In the genomic region with DNA sequence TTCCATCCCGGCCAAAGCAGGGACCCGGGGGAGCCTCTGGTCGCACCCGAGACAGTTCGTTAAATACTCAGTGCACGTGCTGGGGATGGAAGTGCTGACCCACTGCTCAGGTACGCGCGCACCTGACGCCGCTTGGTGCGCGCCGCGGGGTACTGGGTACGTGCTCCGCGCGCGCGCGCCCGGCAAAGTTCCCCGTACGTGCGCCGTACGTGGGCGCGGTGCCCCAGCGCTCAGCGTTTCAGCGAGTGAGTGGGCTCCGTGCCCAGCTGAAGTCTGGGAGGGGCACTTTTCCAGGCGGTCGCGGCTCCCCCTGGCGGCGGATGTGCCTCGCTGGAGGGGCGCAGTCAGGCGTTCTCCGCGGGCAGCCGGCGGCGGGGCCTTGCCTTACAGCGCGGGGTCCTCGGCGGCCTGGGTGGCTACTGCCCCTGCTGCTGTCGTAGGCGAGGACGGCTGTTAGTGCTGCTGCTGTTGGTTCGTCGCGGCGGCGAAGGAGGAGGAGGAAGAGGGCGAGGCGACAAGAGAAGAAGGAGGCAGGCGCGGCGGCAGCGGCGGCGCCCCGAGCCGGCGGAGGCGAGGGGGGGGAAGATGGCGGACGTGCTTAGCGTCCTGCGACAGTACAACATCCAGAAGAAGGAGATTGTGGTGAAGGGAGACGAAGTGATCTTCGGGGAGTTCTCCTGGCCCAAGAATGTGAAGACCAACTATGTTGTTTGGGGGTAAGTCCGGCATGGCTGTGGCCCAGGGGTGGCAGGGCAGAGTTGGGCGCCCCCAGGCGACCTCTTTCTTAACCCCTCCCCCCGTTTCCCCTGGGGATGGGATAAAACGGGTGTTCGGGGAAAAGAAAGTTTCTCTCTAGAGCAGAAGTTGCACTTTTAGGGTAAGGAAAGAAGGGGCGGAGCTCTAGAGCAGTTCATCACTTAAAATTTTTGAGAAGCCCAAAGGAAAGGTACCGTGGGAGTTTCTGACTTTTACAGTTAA, we compare ENCODE assay signal across 1 cellular context.
A peak's percentile ranks its signal among the peaks of the same experiment; 100 is the strongest.
TF ChIP-seq lines count a peak whose summit lies in the region.

A gene (plus strand): TSS at position 416 of the 978 bp plus-strand sequence. CDS start 170 bp downstream, at position 586.

TF ChIP-seq in HepG2, 621 proteins besides CTCF, POLR2A, EP300 and RAD21 (continued from another document and continues in another):
- TF ChIP-seq, protein P1, sequence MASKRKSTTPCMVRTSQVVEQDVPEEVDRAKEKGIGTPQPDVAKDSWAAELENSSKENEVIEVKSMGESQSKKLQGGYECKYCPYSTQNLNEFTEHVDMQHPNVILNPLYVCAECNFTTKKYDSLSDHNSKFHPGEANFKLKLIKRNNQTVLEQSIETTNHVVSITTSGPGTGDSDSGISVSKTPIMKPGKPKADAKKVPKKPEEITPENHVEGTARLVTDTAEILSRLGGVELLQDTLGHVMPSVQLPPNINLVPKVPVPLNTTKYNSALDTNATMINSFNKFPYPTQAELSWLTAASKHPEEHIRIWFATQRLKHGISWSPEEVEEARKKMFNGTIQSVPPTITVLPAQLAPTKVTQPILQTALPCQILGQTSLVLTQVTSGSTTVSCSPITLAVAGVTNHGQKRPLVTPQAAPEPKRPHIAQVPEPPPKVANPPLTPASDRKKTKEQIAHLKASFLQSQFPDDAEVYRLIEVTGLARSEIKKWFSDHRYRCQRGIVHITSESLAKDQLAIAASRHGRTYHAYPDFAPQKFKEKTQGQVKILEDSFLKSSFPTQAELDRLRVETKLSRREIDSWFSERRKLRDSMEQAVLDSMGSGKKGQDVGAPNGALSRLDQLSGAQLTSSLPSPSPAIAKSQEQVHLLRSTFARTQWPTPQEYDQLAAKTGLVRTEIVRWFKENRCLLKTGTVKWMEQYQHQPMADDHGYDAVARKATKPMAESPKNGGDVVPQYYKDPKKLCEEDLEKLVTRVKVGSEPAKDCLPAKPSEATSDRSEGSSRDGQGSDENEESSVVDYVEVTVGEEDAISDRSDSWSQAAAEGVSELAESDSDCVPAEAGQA (IDR thresholded peaks at IDR 0.05; ENCODE audit: low read depth), result peak; percentile 20; the same call in 1 of the 2 replicates
- TF ChIP-seq, protein P1 (CRISPR knock-in tag; IDR thresholded peaks at IDR 0.05; ENCODE audit: borderline replicate concordance), result peak; percentile 54; the same call in 1 of the 2 replicates
- TF ChIP-seq, protein P2, sequence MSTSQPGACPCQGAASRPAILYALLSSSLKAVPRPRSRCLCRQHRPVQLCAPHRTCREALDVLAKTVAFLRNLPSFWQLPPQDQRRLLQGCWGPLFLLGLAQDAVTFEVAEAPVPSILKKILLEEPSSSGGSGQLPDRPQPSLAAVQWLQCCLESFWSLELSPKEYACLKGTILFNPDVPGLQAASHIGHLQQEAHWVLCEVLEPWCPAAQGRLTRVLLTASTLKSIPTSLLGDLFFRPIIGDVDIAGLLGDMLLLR (CRISPR knock-in tag; IDR thresholded peaks at IDR 0.05), result peak; percentile 95
- TF ChIP-seq THYN1 (CRISPR knock-in tag; IDR thresholded peaks at IDR 0.05; ENCODE audit: borderline replicate concordance, low read depth) (peak; percentile 83; the same call in 1 of the 2 replicates), SP2 (CRISPR knock-in tag; IDR thresholded peaks at IDR 0.05) (peak; percentile 63; the same call in 1 of the 2 replicates), ZNF619 (CRISPR knock-in tag; IDR thresholded peaks at IDR 0.05) (no peak), RXRA (CRISPR knock-in tag; IDR thresholded peaks at IDR 0.05) (peak; percentile 84; the same call in 1 of the 2 replicates), ZNF75D (CRISPR knock-in tag; IDR thresholded peaks at IDR 0.05; ENCODE audit: borderline replicate concordance) (no peak), ZNF775 (CRISPR knock-in tag; IDR thresholded peaks at IDR 0.05; ENCODE audit: borderline replicate concordance) (no peak; the same call in 1 of the 2 replicates), ETV6 (CRISPR knock-in tag; conservative IDR thresholded peaks at IDR 0.05) (peak; percentile 76; the same call in 1 of the 2 replicates), ZNF496 (CRISPR knock-in tag; IDR thresholded peaks at IDR 0.05; ENCODE audit: insufficient replicate concordance) (no peak), ZNF841 (CRISPR knock-in tag; IDR thresholded peaks at IDR 0.05; ENCODE audit: borderline replicate concordance) (peak; percentile 81), HOXA7 (CRISPR knock-in tag; IDR thresholded peaks at IDR 0.05) (0 out of 2 replicates have a peak, but pooled peaks have one; percentile 41), HDAC6 (IDR thresholded peaks at IDR 0.05; ENCODE audit: low read depth, low read length) (no peak), KLF11 (CRISPR knock-in tag; IDR thresholded peaks at IDR 0.05) (peak; percentile 79; the same call in 1 of the 2 replicates), MED8 (CRISPR knock-in tag; IDR thresholded peaks at IDR 0.05; ENCODE audit: insufficient replicate concordance) (peak; percentile 90), BORCS8-MEF2B (CRISPR knock-in tag; IDR thresholded peaks at IDR 0.05) (peak; percentile 89), ZNF674 (CRISPR knock-in tag; IDR thresholded peaks at IDR 0.05; ENCODE audit: low read depth) (peak; percentile 83; the same call in 1 of the 2 replicates), NBN (conservative IDR thresholded peaks at IDR 0.05) (no peak), SRSF9 (IDR thresholded peaks at IDR 0.05; ENCODE audit: borderline replicate concordance, insufficient read depth, low read depth, low read length, poor library complexity, severe bottlenecking) (no peak), ZFP36L2 (CRISPR knock-in tag; IDR thresholded peaks at IDR 0.05) (0 out of 2 replicates have a peak, but pooled peaks have one; percentile 28), ZNF121 (CRISPR knock-in tag; IDR thresholded peaks at IDR 0.05) (peak; percentile 35; the same call in 1 of the 2 replicates), STAT5B (CRISPR knock-in tag; IDR thresholded peaks at IDR 0.05) (no peak), ZSCAN20 (CRISPR knock-in tag; IDR thresholded peaks at IDR 0.05; ENCODE audit: borderline replicate concordance) (no peak), NONO (IDR thresholded peaks at IDR 0.05) (no peak), NONO (CRISPR knock-in tag; conservative IDR thresholded peaks at IDR 0.05) (peak; percentile 99), MEIS2 (CRISPR knock-in tag; IDR thresholded peaks at IDR 0.05) (no peak), RFXAP (CRISPR knock-in tag; IDR thresholded peaks at IDR 0.05; ENCODE audit: borderline replicate concordance) (peak; percentile 91)
- TF ChIP-seq, protein P3, sequence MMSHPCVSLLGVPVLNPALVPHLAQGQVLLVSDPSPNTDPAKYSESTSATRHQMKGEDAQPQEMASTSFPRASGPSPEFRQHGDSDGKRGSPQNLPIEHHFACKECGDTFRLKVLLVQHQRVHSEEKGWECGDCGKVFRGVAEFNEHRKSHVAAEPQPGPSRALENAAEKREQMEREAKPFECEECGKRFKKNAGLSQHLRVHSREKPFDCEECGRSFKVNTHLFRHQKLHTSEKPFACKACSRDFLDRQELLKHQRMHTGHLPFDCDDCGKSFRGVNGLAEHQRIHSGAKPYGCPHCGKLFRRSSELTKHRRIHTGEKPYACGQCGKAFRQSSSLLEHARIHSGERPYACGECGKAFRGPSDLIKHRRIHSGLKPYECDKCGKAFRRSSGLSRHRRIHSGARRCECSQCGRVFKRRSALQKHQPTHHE (CRISPR knock-in tag; IDR thresholded peaks at IDR 0.05; ENCODE audit: borderline replicate concordance), result peak; percentile 93; the same call in 1 of the 2 replicates
- TF ChIP-seq, protein P4, sequence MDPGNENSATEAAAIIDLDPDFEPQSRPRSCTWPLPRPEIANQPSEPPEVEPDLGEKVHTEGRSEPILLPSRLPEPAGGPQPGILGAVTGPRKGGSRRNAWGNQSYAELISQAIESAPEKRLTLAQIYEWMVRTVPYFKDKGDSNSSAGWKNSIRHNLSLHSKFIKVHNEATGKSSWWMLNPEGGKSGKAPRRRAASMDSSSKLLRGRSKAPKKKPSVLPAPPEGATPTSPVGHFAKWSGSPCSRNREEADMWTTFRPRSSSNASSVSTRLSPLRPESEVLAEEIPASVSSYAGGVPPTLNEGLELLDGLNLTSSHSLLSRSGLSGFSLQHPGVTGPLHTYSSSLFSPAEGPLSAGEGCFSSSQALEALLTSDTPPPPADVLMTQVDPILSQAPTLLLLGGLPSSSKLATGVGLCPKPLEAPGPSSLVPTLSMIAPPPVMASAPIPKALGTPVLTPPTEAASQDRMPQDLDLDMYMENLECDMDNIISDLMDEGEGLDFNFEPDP (CRISPR knock-in tag; conservative IDR thresholded peaks at IDR 0.05), result 0 out of 2 replicates have a peak, but pooled peaks have one; percentile 73
- TF ChIP-seq, protein P5, sequence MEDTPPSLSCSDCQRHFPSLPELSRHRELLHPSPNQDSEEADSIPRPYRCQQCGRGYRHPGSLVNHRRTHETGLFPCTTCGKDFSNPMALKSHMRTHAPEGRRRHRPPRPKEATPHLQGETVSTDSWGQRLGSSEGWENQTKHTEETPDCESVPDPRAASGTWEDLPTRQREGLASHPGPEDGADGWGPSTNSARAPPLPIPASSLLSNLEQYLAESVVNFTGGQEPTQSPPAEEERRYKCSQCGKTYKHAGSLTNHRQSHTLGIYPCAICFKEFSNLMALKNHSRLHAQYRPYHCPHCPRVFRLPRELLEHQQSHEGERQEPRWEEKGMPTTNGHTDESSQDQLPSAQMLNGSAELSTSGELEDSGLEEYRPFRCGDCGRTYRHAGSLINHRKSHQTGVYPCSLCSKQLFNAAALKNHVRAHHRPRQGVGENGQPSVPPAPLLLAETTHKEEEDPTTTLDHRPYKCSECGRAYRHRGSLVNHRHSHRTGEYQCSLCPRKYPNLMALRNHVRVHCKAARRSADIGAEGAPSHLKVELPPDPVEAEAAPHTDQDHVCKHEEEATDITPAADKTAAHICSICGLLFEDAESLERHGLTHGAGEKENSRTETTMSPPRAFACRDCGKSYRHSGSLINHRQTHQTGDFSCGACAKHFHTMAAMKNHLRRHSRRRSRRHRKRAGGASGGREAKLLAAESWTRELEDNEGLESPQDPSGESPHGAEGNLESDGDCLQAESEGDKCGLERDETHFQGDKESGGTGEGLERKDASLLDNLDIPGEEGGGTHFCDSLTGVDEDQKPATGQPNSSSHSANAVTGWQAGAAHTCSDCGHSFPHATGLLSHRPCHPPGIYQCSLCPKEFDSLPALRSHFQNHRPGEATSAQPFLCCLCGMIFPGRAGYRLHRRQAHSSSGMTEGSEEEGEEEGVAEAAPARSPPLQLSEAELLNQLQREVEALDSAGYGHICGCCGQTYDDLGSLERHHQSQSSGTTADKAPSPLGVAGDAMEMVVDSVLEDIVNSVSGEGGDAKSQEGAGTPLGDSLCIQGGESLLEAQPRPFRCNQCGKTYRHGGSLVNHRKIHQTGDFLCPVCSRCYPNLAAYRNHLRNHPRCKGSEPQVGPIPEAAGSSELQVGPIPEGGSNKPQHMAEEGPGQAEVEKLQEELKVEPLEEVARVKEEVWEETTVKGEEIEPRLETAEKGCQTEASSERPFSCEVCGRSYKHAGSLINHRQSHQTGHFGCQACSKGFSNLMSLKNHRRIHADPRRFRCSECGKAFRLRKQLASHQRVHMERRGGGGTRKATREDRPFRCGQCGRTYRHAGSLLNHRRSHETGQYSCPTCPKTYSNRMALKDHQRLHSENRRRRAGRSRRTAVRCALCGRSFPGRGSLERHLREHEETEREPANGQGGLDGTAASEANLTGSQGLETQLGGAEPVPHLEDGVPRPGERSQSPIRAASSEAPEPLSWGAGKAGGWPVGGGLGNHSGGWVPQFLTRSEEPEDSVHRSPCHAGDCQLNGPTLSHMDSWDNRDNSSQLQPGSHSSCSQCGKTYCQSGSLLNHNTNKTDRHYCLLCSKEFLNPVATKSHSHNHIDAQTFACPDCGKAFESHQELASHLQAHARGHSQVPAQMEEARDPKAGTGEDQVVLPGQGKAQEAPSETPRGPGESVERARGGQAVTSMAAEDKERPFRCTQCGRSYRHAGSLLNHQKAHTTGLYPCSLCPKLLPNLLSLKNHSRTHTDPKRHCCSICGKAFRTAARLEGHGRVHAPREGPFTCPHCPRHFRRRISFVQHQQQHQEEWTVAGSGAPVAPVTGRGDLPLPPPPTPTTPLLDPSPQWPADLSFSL (CRISPR knock-in tag; IDR thresholded peaks at IDR 0.05), result peak; percentile 66
- TF ChIP-seq, protein P6, sequence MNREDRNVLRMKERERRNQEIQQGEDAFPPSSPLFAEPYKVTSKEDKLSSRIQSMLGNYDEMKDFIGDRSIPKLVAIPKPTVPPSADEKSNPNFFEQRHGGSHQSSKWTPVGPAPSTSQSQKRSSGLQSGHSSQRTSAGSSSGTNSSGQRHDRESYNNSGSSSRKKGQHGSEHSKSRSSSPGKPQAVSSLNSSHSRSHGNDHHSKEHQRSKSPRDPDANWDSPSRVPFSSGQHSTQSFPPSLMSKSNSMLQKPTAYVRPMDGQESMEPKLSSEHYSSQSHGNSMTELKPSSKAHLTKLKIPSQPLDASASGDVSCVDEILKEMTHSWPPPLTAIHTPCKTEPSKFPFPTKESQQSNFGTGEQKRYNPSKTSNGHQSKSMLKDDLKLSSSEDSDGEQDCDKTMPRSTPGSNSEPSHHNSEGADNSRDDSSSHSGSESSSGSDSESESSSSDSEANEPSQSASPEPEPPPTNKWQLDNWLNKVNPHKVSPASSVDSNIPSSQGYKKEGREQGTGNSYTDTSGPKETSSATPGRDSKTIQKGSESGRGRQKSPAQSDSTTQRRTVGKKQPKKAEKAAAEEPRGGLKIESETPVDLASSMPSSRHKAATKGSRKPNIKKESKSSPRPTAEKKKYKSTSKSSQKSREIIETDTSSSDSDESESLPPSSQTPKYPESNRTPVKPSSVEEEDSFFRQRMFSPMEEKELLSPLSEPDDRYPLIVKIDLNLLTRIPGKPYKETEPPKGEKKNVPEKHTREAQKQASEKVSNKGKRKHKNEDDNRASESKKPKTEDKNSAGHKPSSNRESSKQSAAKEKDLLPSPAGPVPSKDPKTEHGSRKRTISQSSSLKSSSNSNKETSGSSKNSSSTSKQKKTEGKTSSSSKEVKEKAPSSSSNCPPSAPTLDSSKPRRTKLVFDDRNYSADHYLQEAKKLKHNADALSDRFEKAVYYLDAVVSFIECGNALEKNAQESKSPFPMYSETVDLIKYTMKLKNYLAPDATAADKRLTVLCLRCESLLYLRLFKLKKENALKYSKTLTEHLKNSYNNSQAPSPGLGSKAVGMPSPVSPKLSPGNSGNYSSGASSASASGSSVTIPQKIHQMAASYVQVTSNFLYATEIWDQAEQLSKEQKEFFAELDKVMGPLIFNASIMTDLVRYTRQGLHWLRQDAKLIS (CRISPR knock-in tag; IDR thresholded peaks at IDR 0.05), result no peak
- TF ChIP-seq, protein P7, sequence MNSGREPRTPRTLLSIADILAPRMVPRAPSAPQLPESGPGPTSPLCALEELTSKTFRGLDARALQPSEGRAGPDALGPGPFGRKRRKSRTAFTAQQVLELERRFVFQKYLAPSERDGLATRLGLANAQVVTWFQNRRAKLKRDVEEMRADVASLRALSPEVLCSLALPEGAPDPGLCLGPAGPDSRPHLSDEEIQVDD (CRISPR knock-in tag; IDR thresholded peaks at IDR 0.05; ENCODE audit: borderline replicate concordance), result 0 out of 2 replicates have a peak, but pooled peaks have one; percentile 39
